6 cellular contexts compared by ENCODE assay signal in genomic region chr16:87682852-87683399, GRCh38.
"Had no signal": no experiment of that assay in that cellular context is flagged by ENCODE, and none has a peak within 500 bp of the region (broad histone marks: within the 10 kb centered on the region; RNA-seq: fewer than 3 reads in every experiment).

No MANE protein-coding gene starts in this region.

- H3K4me3 ChIP-seq: GM23248, HAP-1, K562 had no signal

- H2AFZ ChIP-seq: GM23248 had no signal

- H3K9ac ChIP-seq: GM23248 had no signal

- H3K4me3 Mint-ChIP-seq: HFFc6 had no signal

- H3K4me1 ChIP-seq: HAP-1 had no signal

- H3K36me3 ChIP-seq: HAP-1 had no signal

- FAIRE-seq: K562 had no signal

- H3K27ac ChIP-seq: GM23248, HL-60 had no signal

- H3K9me3 Mint-ChIP-seq: HFFc6 had no signal

- DNase-seq: GM23248, HFFc6, KG1 had no signal

- H3K9me3 ChIP-seq: HAP-1 had no signal
